ENCODE assay signal across 1 cellular context in genomic region chr17:29663155-29663554, GRCh38.
TF ChIP-seq lines count a peak whose summit lies in the region.

No MANE protein-coding gene starts in this region.

TF ChIP-seq in HEK293, 187 proteins besides CTCF, POLR2A, EP300 and RAD21:
- TF ChIP-seq ZNF26 (tag by site-specific recombination; IDR thresholded peaks at IDR 0.05), result no peak
- peak; percentile 42; the same call in 1 of the 2 replicates for TF ChIP-seq WT1 (tag by site-specific recombination; IDR thresholded peaks at IDR 0.05)
